16 cellular contexts compared by ENCODE assay signal in the genomic region with DNA sequence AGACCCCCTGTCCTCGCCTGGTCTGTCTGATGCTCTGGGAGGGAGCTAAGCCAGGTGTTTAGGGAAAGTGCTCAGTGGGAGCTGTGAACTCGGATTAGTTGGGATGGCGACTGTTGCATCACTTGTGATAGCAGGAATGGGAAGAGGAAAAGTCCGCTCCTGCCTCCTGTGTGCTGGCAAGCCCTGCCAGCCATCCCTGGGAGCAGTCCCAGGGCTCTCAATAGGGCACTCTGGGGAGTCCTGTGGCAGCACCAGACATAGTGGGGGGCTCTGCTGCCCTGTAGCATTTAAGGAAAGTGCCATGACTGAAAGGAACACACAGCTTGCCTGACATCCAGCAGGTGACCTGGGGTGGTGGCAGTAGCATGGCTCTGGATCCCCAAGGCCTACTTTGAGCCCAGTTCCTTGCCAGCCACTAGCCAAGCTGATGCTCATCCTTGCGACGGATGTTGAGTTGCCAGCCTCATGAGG.
A peak's percentile ranks its signal among the peaks of the same experiment; 100 is the strongest.
DNase-seq lines count a peak whose midpoint lies in the region; ATAC-seq and TF ChIP-seq lines count a peak whose summit lies in the region.
"Had no signal": no experiment of that assay in that cellular context is flagged by ENCODE, and none has a peak within 500 bp of the region (broad histone marks: within the 10 kb centered on the region; RNA-seq: fewer than 3 reads in every experiment).

No MANE protein-coding gene starts in this region.

- no peak overlapping the region for H2BK120ac ChIP-seq in neuronal stem cell (ENCODE audit: low read depth, low read length)

- H3K27ac ChIP-seq in right cardiac atrium (ENCODE audit: low read length) (no peak overlapping the region), neuronal stem cell (replicated peaks; ENCODE audit: low read length) (no peak overlapping the region), testis (no peak overlapping the region), sigmoid colon (no peak overlapping the region)
- H3K27ac ChIP-seq: PC-9 had no signal

- in situ Hi-C loops in ACHN (cut with HindIII; ENCODE audit: low pct_ligation_motif_present, low pct_unique_long_range_greater_than_20kb, low sequenced_read_pairs): no loop called here

- H3K14ac ChIP-seq in neuronal stem cell (ENCODE audit: low read length): peak overlapping the region; percentile 4

- H3K4me1 Mint-ChIP-seq in activated B cell treated with CpG ODN at 0.5 μM for 24 hours: peaks cover 27% of the 10 kb centered on the region

- H2BK5ac ChIP-seq in neuronal stem cell (ENCODE audit: low read length): no peak overlapping the region

- H2BK15ac ChIP-seq in neuronal stem cell (ENCODE audit: low read length): no peak overlapping the region

- no peaks in the 10 kb centered on the region for H3K9me3 Mint-ChIP-seq in activated B cell treated with CpG ODN at 0.5 μM for 24 hours
- H3K9me3 Mint-ChIP-seq: CD4-positive, alpha-beta T cell; HFFc6 had no signal

- H3K4me2 ChIP-seq in neuronal stem cell (ENCODE audit: insufficient read depth, low read length, poor library complexity, severe bottlenecking): no peak overlapping the region
- H3K4me2 ChIP-seq: PC-9 had no signal

- no peak overlapping the region for H3K18ac ChIP-seq in neuronal stem cell (ENCODE audit: low read length)

- ATAC-seq in right cardiac atrium (no peak), activated B cell treated with CpG ODN at 0.5 μM for 24 hours (ENCODE audit: low read depth) (no peak)

- no peaks in the 10 kb centered on the region for H3K27me3 ChIP-seq in right cardiac atrium (ENCODE audit: control insufficient read depth, insufficient read depth)
- H3K27me3 ChIP-seq in neuronal stem cell (ENCODE audit: control insufficient read depth in 3 of 3, insufficient read depth in 3 of 3, low read depth in 1 of 3, low read length in 3 of 3): no peaks in the 10 kb centered on the region
- H3K27me3 ChIP-seq in testis: no peaks in the 10 kb centered on the region
- H3K27me3 ChIP-seq in sigmoid colon: no peaks in the 10 kb centered on the region

- H3K27me3 Mint-ChIP-seq in activated B cell treated with CpG ODN at 0.5 μM for 24 hours: no peaks in the 10 kb centered on the region
- H3K27me3 Mint-ChIP-seq: CD4-positive, alpha-beta T cell had no signal

- H4K8ac ChIP-seq in neuronal stem cell (ENCODE audit: low read depth, low read length): no peak overlapping the region

- H2AFZ ChIP-seq in neuronal stem cell (ENCODE audit: low read length): no peak overlapping the region
- H2AFZ ChIP-seq: PC-9 had no signal

- no peak for TF ChIP-seq EP300 in sigmoid colon (IDR thresholded peaks at IDR 0.05)

- no peak overlapping the region for H2AK5ac ChIP-seq in neuronal stem cell (ENCODE audit: low read depth, low read length)

- DNase-seq in cardiac septum (ENCODE audit: low spot score): peak; percentile 69
- DNase-seq in right cardiac atrium: no peak
- peak; percentile 6 for DNase-seq in activated B cell treated with CpG ODN at 0.5 μM for 24 hours
- no peak for DNase-seq in neuronal stem cell (ENCODE audit: low spot score)
- DNase-seq in testis: peak; percentile 6
- no peak for DNase-seq in ACHN
- no peak for DNase-seq in anterior cingulate cortex (lab: John Stamatoyannopoulos, UW)
- DNase-seq in sigmoid colon: no peak
- DNase-seq: AML-193; CD4-positive, alpha-beta T cell; HFFc6; KG1; NCI-H1417 treated with DMSO at 0.1 percent for 48 hours; NCI-H510A; NCI-H774; PC-9 had no signal

- intact Hi-C loops in cardiac septum (cut with DNase I) (no loop called here), right cardiac atrium (cut with DNase I) (no loop called here), activated B cell treated with CpG ODN at 0.5 μM for 24 hours (cut with micrococcal nuclease) (no loop called here), testis (cut with DNase I; ENCODE audit: low total_unique reads) (no loop called here), sigmoid colon (cut with DNase I) (no loop called here)

- no peak overlapping the region for H4K91ac ChIP-seq in neuronal stem cell (ENCODE audit: low read depth, low read length, poor library complexity)

- no peaks in the 10 kb centered on the region for H3K36me3 Mint-ChIP-seq in activated B cell treated with CpG ODN at 0.5 μM for 24 hours (ENCODE audit: low read depth)

- TF ChIP-seq CTCF in activated B cell treated with CpG ODN at 0.5 μM for 24 hours (IDR thresholded peaks at IDR 0.05): no peak
- no peak for TF ChIP-seq CTCF in testis (IDR thresholded peaks at IDR 0.05)
- no peak for TF ChIP-seq CTCF in sigmoid colon (IDR thresholded peaks at IDR 0.05)

- TF ChIP-seq POLR2A in testis (IDR thresholded peaks at IDR 0.05): no peak
- TF ChIP-seq POLR2A in sigmoid colon (IDR thresholded peaks at IDR 0.05): no peak

- peak overlapping the region; percentile 22 for H3K23ac ChIP-seq in neuronal stem cell (ENCODE audit: low read depth, low read length, poor library complexity)

- H3K4me3 ChIP-seq in right cardiac atrium (ENCODE audit: low read length) (no peak overlapping the region), neuronal stem cell (ENCODE audit: low read length in 2 of 2) (no peak overlapping the region), testis (no peak overlapping the region), sigmoid colon (no peak overlapping the region)
- H3K4me3 ChIP-seq: PC-9 had no signal

- no peak overlapping the region for H2BK12ac ChIP-seq in neuronal stem cell (ENCODE audit: low read length)

- H3K9ac ChIP-seq in neuronal stem cell (ENCODE audit: low read depth, low read length, poor library complexity): no peak overlapping the region

- peaks cover 9% of the 10 kb centered on the region for H3K79me1 ChIP-seq in neuronal stem cell (ENCODE audit: low read depth, low read length)

- H3K36me3 ChIP-seq in neuronal stem cell (replicated peaks in 1 of 2; ENCODE audit: control insufficient read depth in 2 of 2, insufficient read depth in 2 of 2, low read length in 2 of 2): peaks cover 24 to 43% of the 10 kb centered on the region in 2 donors
- no peaks in the 10 kb centered on the region for H3K36me3 ChIP-seq in testis (ENCODE audit: low read depth, missing control alignments)
- H3K36me3 ChIP-seq in sigmoid colon: peaks cover 0 to 1% (median 0%) of the 10 kb centered on the region in 4 donors

- POLR2A ChIA-PET in activated B cell treated with CpG ODN at 0.5 μM for 24 hours (lab: Charles Lee): interaction anchor here (0.5 to 0.6 kb wide), 2 partner anchors 35 to 148 kb away, joined by 3 to 6 read pairs; no protein-coding TSS in a partner anchor

- no peak overlapping the region for H3K27ac Mint-ChIP-seq in activated B cell treated with CpG ODN at 0.5 μM for 24 hours
- H3K27ac Mint-ChIP-seq: CD4-positive, alpha-beta T cell; HFFc6 had no signal

- no peaks in the 10 kb centered on the region for H3K9me3 ChIP-seq in right cardiac atrium (ENCODE audit: control insufficient read depth, low read length)
- H3K9me3 ChIP-seq in neuronal stem cell (replicated peaks in 1 of 2; ENCODE audit: control insufficient read depth in 2 of 2, insufficient read depth in 1 of 2, low read depth in 1 of 2, low read length in 2 of 2): no peaks in the 10 kb centered on the region
- H3K9me3 ChIP-seq in testis: no peaks in the 10 kb centered on the region
- H3K9me3 ChIP-seq in sigmoid colon: no peaks in the 10 kb centered on the region

- WGBS in right cardiac atrium: 93% methylated on average over 6 of the region's 6 CpGs
- no CpG with 5 or more reads among the region's 6 CpGs for WGBS in neuronal stem cell (ENCODE audit: extremely low coverage in 2 of 2, insufficient read length in 2 of 2, insufficient replicate concordance in 1 of 2), 2 donors
- WGBS in testis, 2 donors: 92 to 97% methylated on average over 6 of the region's 6 CpGs
- 93 to 95% methylated on average over 6 of the region's 6 CpGs for WGBS in sigmoid colon, 2 donors

- H3K4ac ChIP-seq in neuronal stem cell (ENCODE audit: low read length): no peak overlapping the region

- CTCF ChIA-PET in activated B cell treated with CpG ODN at 0.5 μM for 24 hours (lab: Charles Lee): no interaction called here

- no peak overlapping the region for H3K4me3 Mint-ChIP-seq in activated B cell treated with CpG ODN at 0.5 μM for 24 hours
- H3K4me3 Mint-ChIP-seq: CD4-positive, alpha-beta T cell; HFFc6 had no signal

- H3K4me1 ChIP-seq in right cardiac atrium (ENCODE audit: control insufficient read depth, insufficient read depth, low read length) (peaks cover 17% of the 10 kb centered on the region), neuronal stem cell (ENCODE audit: control insufficient read depth in 2 of 2, insufficient read depth in 1 of 2, low read depth in 1 of 2, low read length in 2 of 2) (peaks cover 0 to 1% of the 10 kb centered on the region in 2 donors), testis (peaks cover 24% of the 10 kb centered on the region), sigmoid colon (peaks cover 0 to 24% (median 20%) of the 10 kb centered on the region in 4 donors)

Comparison
In these comparisons a context has a peak if more than half of its experiments do, and no peak if none do; other contexts are left out.
1. DNase-seq: peak in cardiac septum (single experiment), activated B cell treated with CpG ODN at 0.5 μM for 24 hours (single experiment) and testis (single experiment); none in right cardiac atrium (0 of 3), neuronal stem cell (single experiment), ACHN (single experiment), anterior cingulate cortex (0 of 58) and sigmoid colon (single experiment).